Comparison of ENCODE assay signal across 11 cellular contexts in the genomic region with DNA sequence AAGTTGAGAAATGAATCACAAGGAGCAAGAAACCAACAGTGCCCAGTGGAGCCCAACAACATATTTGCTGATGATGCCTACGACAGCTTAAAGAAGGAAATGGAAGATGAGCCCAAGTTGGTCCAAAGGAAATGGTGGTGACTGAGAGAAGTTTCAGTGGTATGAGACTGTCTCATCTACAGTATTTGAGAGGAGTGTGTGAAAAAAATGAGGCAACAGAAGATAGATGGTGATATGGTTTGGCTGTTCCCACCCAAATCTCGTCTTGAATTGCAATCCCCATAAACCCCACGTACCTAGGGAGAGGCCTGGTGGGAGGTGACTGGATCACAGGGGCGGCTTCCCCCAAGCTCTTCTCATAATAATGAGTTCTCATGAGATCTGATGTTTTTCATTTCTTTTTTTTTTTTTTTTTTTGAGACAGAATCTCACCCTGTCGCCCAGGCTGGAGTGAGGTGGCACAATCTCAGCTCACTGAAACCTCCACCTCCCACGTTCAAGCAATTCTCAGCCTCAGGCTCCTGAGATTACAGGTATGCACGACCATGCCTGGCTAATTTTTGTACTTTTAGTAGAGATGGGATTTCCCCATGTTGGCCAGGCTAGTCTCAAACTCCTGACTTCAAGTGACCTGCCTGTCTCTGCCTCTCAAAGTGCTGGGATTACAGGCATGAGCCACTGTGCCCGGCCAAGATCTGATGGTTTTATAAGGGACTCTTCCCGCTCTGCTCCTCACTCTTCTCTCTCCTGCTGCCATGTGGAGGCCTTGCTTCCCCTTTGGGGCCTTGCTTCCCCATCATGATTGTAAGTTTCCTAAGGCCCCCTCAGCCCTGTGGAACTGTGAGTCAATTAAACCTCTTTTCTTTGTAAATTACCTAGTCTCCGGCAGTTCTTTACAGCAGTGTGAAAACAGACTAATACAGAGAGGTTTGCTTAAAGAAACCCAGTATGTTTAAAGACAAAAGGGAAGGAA. TPM values are rescaled to one million over a fixed set of nuclear protein-coding genes. Genes with fewer than 3 reads are reported as not detected.
DNase-seq lines count a peak whose midpoint lies in the region; ATAC-seq, FAIRE-seq and TF ChIP-seq lines count a peak whose summit lies in the region.
"Had no signal": no experiment of that assay in that cellular context is flagged by ENCODE, and none has a peak within 500 bp of the region (broad histone marks: within the 10 kb centered on the region; RNA-seq: fewer than 3 reads in every experiment).

No MANE protein-coding gene starts in this region.

- 2% methylated on average over 10 of the region's 10 CpGs for WGBS in GM12878 (ENCODE audit: insufficient coverage, insufficient replicate concordance, low lambda C conversion rate, missing lambda C conversion rate)

- SMC1A ChIA-PET in GM12878 (lab: Charles Lee; ENCODE audit: uncharacterized antibody, unreplicated experiment): interaction anchor here (0.9 to 2.1 kb wide), 9 partner anchors 10 to 113 kb away, joined by 3 to 6 read pairs (median 3); partner anchors contain the start of gene STK10

- CTCF ChIA-PET in GM12878 (lab: Yijun Ruan, JAX): interaction anchor here (0.6 to 2.0 kb wide), 5 partner anchors 11 to 73 kb away, joined by 3 to 13 read pairs (median 3); no protein-coding TSS in a partner anchor

- TF ChIP-seq EP300 in GM12878 (IDR thresholded peaks at IDR 0.05; ENCODE audit: borderline replicate concordance in 1 of 2, control insufficient read depth in 1 of 2, low read depth in 2 of 2, low read length in 2 of 2): no peak

- no peaks in the 10 kb centered on the region for H4K20me1 ChIP-seq in GM12878 (ENCODE audit: control insufficient read depth, insufficient read depth)

- H3K4me2 ChIP-seq in GM12878 (ENCODE audit: control insufficient read depth, insufficient read depth): peak overlapping the region; percentile 81

- BruUV-seq in GM12878 (replicated peaks; lab: Mats Ljungman, UMichigan): no TSS peak

- H3K9ac ChIP-seq in GM12878 (ENCODE audit: control insufficient read depth, insufficient read depth, low read length): peak overlapping the region; percentile 77

- H3K4me1 ChIP-seq in GM12878 (ENCODE audit: control insufficient read depth, insufficient read depth, low read length): peaks cover 25% of the 10 kb centered on the region

- peaks cover 5% of the 10 kb centered on the region; the same call in 2 of the 3 replicates for H3K9me3 ChIP-seq in GM12878 (replicated peaks; ENCODE audit: control insufficient read depth, insufficient read depth, low read length)

- peak overlapping the region; percentile 22; the same call in 1 of the 2 replicates for H3K4me3 ChIP-seq in GM06990 (replicated peaks; ENCODE audit: low read depth, low read length)
- H3K4me3 ChIP-seq in GM12878: 0 out of 2 replicates have a peak overlapping the region, but pooled peaks have one; percentile 5

- RAD21 ChIA-PET in GM12878 (lab: Charles Lee; ENCODE audit: unreplicated experiment): interaction anchor here (0.6 to 3.1 kb wide), 4 partner anchors 37 to 1464 kb away, joined by 3 to 23 read pairs (median 4); partner anchors contain the start of gene STK10

- no peak for TF ChIP-seq RAD21 in GM12878 (IDR thresholded peaks at IDR 0.05; ENCODE audit: insufficient read depth, low read depth, low read length)

- in situ Hi-C loops in GM12878 (cut with MboI): no loop called here

- TF ChIP-seq CTCF in GM06990 (IDR thresholded peaks at IDR 0.05; ENCODE audit: insufficient read depth, low read length, poor library complexity, severe bottlenecking): no peak
- TF ChIP-seq CTCF in GM20000 (IDR thresholded peaks at IDR 0.05; ENCODE audit: extremely low read depth, missing control alignments): no peak
- TF ChIP-seq CTCF in GM12878 (IDR thresholded peaks at IDR 0.05 in 2 of 3, conservative IDR thresholded peaks at IDR 0.05 in 1 of 3; ENCODE audit: control insufficient read depth in 2 of 3, extremely low read depth in 1 of 3, insufficient read depth in 1 of 3, low read depth in 3 of 3, low read length in 3 of 3): no peak

- H2AFZ ChIP-seq in GM12878 (ENCODE audit: control insufficient read depth, low read depth, low read length): peak overlapping the region; percentile 49

- H3K27me3 ChIP-seq in GM06990 (replicated peaks; ENCODE audit: control insufficient read depth, insufficient read depth, low read length) (no peaks in the 10 kb centered on the region), GM12878 (replicated peaks in 1 of 2; ENCODE audit: control insufficient read depth in 2 of 2, insufficient read depth in 2 of 2, low read length in 1 of 2) (no peaks in the 10 kb centered on the region)

- ATAC-seq in HG03439 (IDR thresholded peaks at IDR 0.05; ENCODE audit: unreplicated experiment): peak; percentile 81
- ATAC-seq in GM12878: peak; percentile 90

- intact Hi-C loops in GM12878 (cut with micrococcal nuclease; ENCODE audit: unreplicated experiment): loop anchor here (1.0 to 2.0 kb wide), 4 partner anchors 36 to 91 kb away; partner anchors contain the start of genes STK10 and UBTD2

- DNase-seq in GM06990 (ENCODE audit: extremely low read depth, insufficient read length) (peak; percentile 74), GM20000 (ENCODE audit: low spot score) (peak; percentile 45), GM12878 (ENCODE audit: low read depth, low spot score) (peak; percentile 95), NCI-H774 (lab: John Stamatoyannopoulos, UW) (no peak), NCI-H748 treated with DMSO at 0.1 percent for 48 hours (lab: John Stamatoyannopoulos, UW) (no peak), NCI-H187 treated with DMSO at 0.1 percent for 48 hours (lab: John Stamatoyannopoulos, UW) (no peak), NCI-H82 (lab: John Stamatoyannopoulos, UW) (no peak)
- DNase-seq: NCI-H1092 had no signal

- peak overlapping the region; percentile 94 for H3K27ac ChIP-seq in GM12878 (ENCODE audit: control insufficient read depth, insufficient read depth)

- H3K36me3 ChIP-seq in GM06990 (ENCODE audit: control insufficient read depth, insufficient read depth, low read length): peaks cover 5% of the 10 kb centered on the region
- peaks cover 0 to 2% of the 10 kb centered on the region in 2 experiments; a peak in 3 of 4 replicates for H3K36me3 ChIP-seq in GM12878 (ENCODE audit: control insufficient read depth in 2 of 2, insufficient read depth in 2 of 2, low read length in 1 of 2)

- H3K79me2 ChIP-seq in GM12878 (ENCODE audit: control insufficient read depth, insufficient read depth, low read length): peaks cover 11% of the 10 kb centered on the region

- TF ChIP-seq POLR2A in GM12878 (IDR thresholded peaks at IDR 0.05; ENCODE audit: low read depth, low read length): no peak

- POLR2A ChIA-PET in GM12878 (lab: Charles Lee): interaction anchor here (0.6 to 1.4 kb wide), 4 partner anchors 10 to 829 kb away, joined by 3 to 5 read pairs (median 4); no protein-coding TSS in a partner anchor

- peak; percentile 98 for FAIRE-seq in GM12878 (lab: Jason Lieb, UNC)

RNA-seq across cellular contexts. Expression of gene EFCAB9, which starts 30.2 kb away (rescaled TPM):
- not detected in 2 replicates for total RNA-seq in GM12878 (2013; cell fraction: nucleolus; rRNA removed)
- total RNA-seq in GM12878 (2014; rRNA removed): not detected in 2 replicates
- total RNA-seq in GM12878 (2014; rRNA removed; fragmentation: Illumina TruSeq; extraction: Trizol): not detected in 2 replicates
- total RNA-seq in GM12878 (2021): not detected in 2 replicates
- not detected for polyA plus RNA-seq in GM12878 (2011; ENCODE audit: low read depth)
- polyA plus RNA-seq in GM12878 (2011; rRNA removed): not detected in 2 replicates
- polyA plus RNA-seq in GM12878 (2011; cell fraction: cytosol; rRNA removed): not detected in 2 replicates
- polyA plus RNA-seq in GM12878 (2011; cell fraction: nucleus; rRNA removed): not detected in 2 replicates
- not detected in 2 replicates for polyA plus RNA-seq in GM12878 (2012)
- not detected in 2 replicates for polyA plus RNA-seq in GM12878 (2014; fragmentation: Illumina TruSeq; extraction: Trizol)
- polyA plus RNA-seq in GM12878 (2014; fragmentation: Nextera tagmentation; extraction: Ambion mirVana): not detected
- not detected in 2 replicates for polyA plus RNA-seq in GM12878 (2014; rRNA removed)
- polyA plus RNA-seq in GM12878 (2016; fragmentation: Nextera tagmentation; extraction: Ambion mirVana): under 1 TPM in 1 of 2 experiments, not detected in 1; 0.73 TPM
- not detected in 2 replicates for polyA minus RNA-seq in GM12878 (2011; rRNA and poly(A)+ RNA removed)
- polyA minus RNA-seq in GM12878 (2011; cell fraction: cytosol; rRNA and poly(A)+ RNA removed): not detected in 2 replicates
- polyA minus RNA-seq in GM12878 (2011; cell fraction: nucleus; rRNA and poly(A)+ RNA removed): not detected in 2 replicates
- total RNA-seq: liver had no signal
- polyA plus RNA-seq: liver, thymus had no signal

RNA-seq across cellular contexts. Expression of gene STK10, which starts 36.2 kb away (rescaled TPM):
- 217 and 221 TPM in 2 replicates for total RNA-seq in GM12878 (2013; cell fraction: nucleolus; rRNA removed)
- total RNA-seq in GM12878 (2014; rRNA removed) (55.8 and 57.4 TPM in 2 replicates), GM12878 (2014; rRNA removed; fragmentation: Illumina TruSeq; extraction: Trizol) (46.1 and 46.9 TPM in 2 replicates), GM12878 (2021) (75.4 and 96.4 TPM in 2 replicates)
- polyA plus RNA-seq in GM12878 (2011; ENCODE audit: low read depth): 28.9 TPM
- polyA plus RNA-seq in GM12878 (2011; rRNA removed) (21.1 and 41.8 TPM in 2 replicates), GM12878 (2014; fragmentation: Illumina TruSeq; extraction: Trizol) (33.6 and 53.2 TPM in 2 replicates), GM12878 (2014; fragmentation: Nextera tagmentation; extraction: Ambion mirVana) (10 to 100 TPM; 14.2 to 20.4 TPM), GM12878 (2014; rRNA removed) (48.1 and 53.0 TPM in 2 replicates), GM12878 (2016; fragmentation: Nextera tagmentation; extraction: Ambion mirVana) (10 to 100 TPM; 54.9 to 55.3 TPM)
- polyA plus RNA-seq in GM12878 (2011; cell fraction: cytosol; rRNA removed): 45.3 and 48.2 TPM in 2 replicates
- 80.4 and 105 TPM in 2 replicates for polyA plus RNA-seq in GM12878 (2011; cell fraction: nucleus; rRNA removed)
- polyA plus RNA-seq in GM12878 (2012): 49.9 and 55.9 TPM in 2 replicates
- 68.4 and 96.0 TPM in 2 replicates for polyA minus RNA-seq in GM12878 (2011; rRNA and poly(A)+ RNA removed)
- polyA minus RNA-seq in GM12878 (2011; cell fraction: cytosol; rRNA and poly(A)+ RNA removed): 35.1 and 36.6 TPM in 2 replicates
- polyA minus RNA-seq in GM12878 (2011; cell fraction: nucleus; rRNA and poly(A)+ RNA removed): 53.1 and 106 TPM in 2 replicates

RNA-seq across cellular contexts. Expression of gene UBTD2, which starts 59.4 kb away (rescaled TPM):
- total RNA-seq in GM12878 (2013; cell fraction: nucleolus; rRNA removed): 12.6 and 15.7 TPM in 2 replicates
- total RNA-seq in GM12878 (2014; rRNA removed) (22.4 and 26.6 TPM in 2 replicates), GM12878 (2014; rRNA removed; fragmentation: Illumina TruSeq; extraction: Trizol) (23.9 and 25.2 TPM in 2 replicates), GM12878 (2021) (22.3 and 23.0 TPM in 2 replicates)
- 6.2 TPM for polyA plus RNA-seq in GM12878 (2011; ENCODE audit: low read depth)
- polyA plus RNA-seq in GM12878 (2011; rRNA removed) (16.5 and 22.5 TPM in 2 replicates), GM12878 (2014; fragmentation: Illumina TruSeq; extraction: Trizol) (30.5 and 37.4 TPM in 2 replicates), GM12878 (2014; fragmentation: Nextera tagmentation; extraction: Ambion mirVana) (10 to 100 TPM in 1 of 2 experiments, 1 to 10 TPM in 1; 7.7 to 12.5 TPM), GM12878 (2014; rRNA removed) (17.2 and 19.6 TPM in 2 replicates), GM12878 (2016; fragmentation: Nextera tagmentation; extraction: Ambion mirVana) (10 to 100 TPM; 14.3 to 19.1 TPM)
- polyA plus RNA-seq in GM12878 (2011; cell fraction: cytosol; rRNA removed): 7.5 and 9.3 TPM in 2 replicates
- 5.5 and 5.7 TPM in 2 replicates for polyA plus RNA-seq in GM12878 (2011; cell fraction: nucleus; rRNA removed)
- polyA plus RNA-seq in GM12878 (2012): 7.6 and 15.8 TPM in 2 replicates
- polyA minus RNA-seq in GM12878 (2011; rRNA and poly(A)+ RNA removed): 11.2 and 15.1 TPM in 2 replicates
- 6.9 and 7.4 TPM in 2 replicates for polyA minus RNA-seq in GM12878 (2011; cell fraction: cytosol; rRNA and poly(A)+ RNA removed)
- 3.1 and 4.6 TPM in 2 replicates for polyA minus RNA-seq in GM12878 (2011; cell fraction: nucleus; rRNA and poly(A)+ RNA removed)

Comparison
In these comparisons a context has a peak if more than half of its experiments do, and no peak if none do; other contexts are left out.
1. DNase-seq: peak in GM06990 (single experiment), GM20000 (single experiment) and GM12878 (single experiment); none in NCI-H774 (single experiment), NCI-H748 treated with DMSO at 0.1 percent for 48 hours (single experiment), NCI-H187 treated with DMSO at 0.1 percent for 48 hours (single experiment) and NCI-H82 (single experiment).